ENCODE assay signal across 16 cellular contexts in genomic region chr12:71878208-71878607, GRCh38.
"Had no signal": no experiment of that assay in that cellular context is flagged by ENCODE, and none has a peak within 500 bp of the region (broad histone marks: within the 10 kb centered on the region; RNA-seq: fewer than 3 reads in every experiment).

No MANE protein-coding gene starts in this region.

- H3K27me3 ChIP-seq: foreskin keratinocyte, stomach had no signal

- FAIRE-seq: endothelial cell of umbilical vein, kidney, small intestine, urothelium cell line had no signal

- H3K9me3 Mint-ChIP-seq: endodermal cell, mesothelial cell of epicardium, natural killer cell had no signal

- DNase-seq: effector CD4-positive, alpha-beta T cell; endodermal cell; foreskin keratinocyte; kidney; left colon; mammary epithelial cell; natural killer cell; small intestine; stimulated activated CD4-positive, alpha-beta T cell treated with anti-CD3 and anti-CD28 coated beads, Interleukin-12 subunit alpha, Interleukin-12 subunit beta, amount 100 ng/mL, for 4 hours; stimulated activated naive CD4-positive, alpha-beta T cell; stomach had no signal

- H3K27ac Mint-ChIP-seq: endodermal cell, mesothelial cell of epicardium, natural killer cell had no signal

- H3K9me3 ChIP-seq: stomach, thoracic aorta had no signal

- H3K4me3 ChIP-seq: coronary artery, stomach, thoracic aorta had no signal

- ATAC-seq: foreskin keratinocyte, left colon, natural killer cell had no signal

- H3K4me3 Mint-ChIP-seq: endodermal cell, mesothelial cell of epicardium, natural killer cell had no signal

- H3K4me1 ChIP-seq: foreskin keratinocyte had no signal

- H3K27ac ChIP-seq: coronary artery, foreskin keratinocyte, stomach had no signal
